Comparison of ENCODE assay signal across 27 cellular contexts in the genomic region with DNA sequence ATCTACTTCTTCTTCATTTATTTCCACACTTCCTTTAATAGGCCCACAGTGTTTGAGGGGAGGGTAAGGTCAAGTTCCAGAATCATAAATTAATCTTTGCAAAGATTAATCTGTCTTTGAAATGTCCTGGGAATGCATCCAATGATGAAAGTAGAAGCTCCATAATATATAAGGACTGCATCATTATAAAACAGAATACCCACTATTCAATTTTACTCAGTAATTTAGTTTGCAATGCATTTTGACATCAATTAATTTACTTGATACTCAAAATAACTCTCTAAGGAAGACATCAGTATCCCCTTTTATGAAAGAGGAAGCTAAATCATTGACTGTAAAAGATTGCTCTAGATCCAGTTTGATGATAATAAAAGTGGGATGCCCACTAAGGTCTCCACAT.
"Had no signal": no experiment of that assay in that cellular context is flagged by ENCODE, and none has a peak within 500 bp of the region (broad histone marks: within the 10 kb centered on the region; RNA-seq: fewer than 3 reads in every experiment).

No MANE protein-coding gene starts in this region.

- H3K9me3 ChIP-seq: stomach, suprapubic skin, testis, thoracic aorta, thyroid gland, tibial artery, tibial nerve, transverse colon, upper lobe of left lung, upper lobe of right lung, uterus, vagina had no signal

- DNase-seq: stimulated activated CD4-positive, alpha-beta T cell treated with anti-CD3 and anti-CD28 coated beads, Interleukin-2, amount 100 ng/mL, for 48 hours; stimulated activated CD4-positive, alpha-beta T cell treated with anti-CD3 and anti-CD28 coated beads, Interleukin-4, amount 100 ng/mL, for 1 hour; stimulated activated CD4-positive, alpha-beta T cell treated with anti-CD3 and anti-CD28 coated beads, Interleukin-4, amount 100 ng/mL, for 24 hours; stimulated activated CD4-positive, alpha-beta T cell treated with anti-CD3 and anti-CD28 coated beads, Interleukin-4, amount 100 ng/mL, for 4 hours; stimulated activated CD8-positive, alpha-beta memory T cell treated with anti-CD3 and anti-CD28 coated beads, Interleukin-4, amount 100 ng/mL, for 48 hours; stimulated activated naive B cell treated with anti-CD40 and anti-IgM and Interleukin-4, amounts not matched to agents 10 μg/mL and 1 μg/mL and 100 μg/mL, for 72 hours; stimulated activated naive CD4-positive, alpha-beta T cell; stimulated activated naive CD8-positive, alpha-beta T cell treated with anti-CD3 and anti-CD28 coated beads, Interleukin-15, amount 100 ng/mL, for 72 hours; stimulated activated naive CD8-positive, alpha-beta T cell treated with anti-CD3 and anti-CD28 coated beads, Interleukin-15, Interleukin-2, amounts not matched to agents 100 U/mL and 50 U/mL, for 24 hours; stomach; substantia nigra; testis; thyroid gland; tibial artery; transverse colon; trophoblast cell; upper lobe of left lung; upper lobe of right lung; uterus had no signal

- H3K9me3 Mint-ChIP-seq: stimulated activated memory B cell treated with anti-CD40 and anti-IgM and Interleukin-4, amounts not matched to agents 10 μg/mL and 1 μg/mL and 100 μg/mL, for 72 hours had no signal

- H3K4me3 ChIP-seq: stomach, suprapubic skin, testis, thoracic aorta, thyroid gland, tibial artery, tibial nerve, transverse colon, upper lobe of left lung, upper lobe of right lung, uterus, vagina had no signal

- H3K27me3 ChIP-seq: stomach, suprapubic skin, testis, thyroid gland, tibial artery, tibial nerve, transverse colon, upper lobe of left lung, upper lobe of right lung, uterus, vagina had no signal

- H3K4me1 ChIP-seq: suprapubic skin, testis, thyroid gland, tibial artery, tibial nerve, transverse colon, upper lobe of left lung, upper lobe of right lung, uterus, vagina had no signal

- H3K36me3 ChIP-seq: stomach, suprapubic skin, thoracic aorta, thyroid gland, tibial artery, tibial nerve, transverse colon, upper lobe of left lung, upper lobe of right lung, uterus, vagina had no signal

- H3K4me3 Mint-ChIP-seq: stimulated activated effector memory CD8-positive, alpha-beta T cell treated with anti-CD3 and anti-CD28 coated beads, Interleukin-12 subunit alpha, Interleukin-12 subunit beta, amount 100 ng/mL, for 72 hours; stimulated activated memory B cell treated with anti-CD40 and anti-IgM and Interleukin-4, amounts not matched to agents 10 μg/mL and 1 μg/mL and 100 μg/mL, for 72 hours; stimulated activated naive B cell treated with anti-CD40 and anti-IgM and Interleukin-4, amounts not matched to agents 10 μg/mL and 1 μg/mL and 100 μg/mL, for 72 hours; stimulated activated naive CD8-positive, alpha-beta T cell treated with anti-CD3 and anti-CD28 coated beads, Interleukin-15, amount 100 ng/mL, for 72 hours; stimulated activated naive CD8-positive, alpha-beta T cell treated with anti-CD3 and anti-CD28 coated beads, Interleukin-15, Interleukin-2, amounts not matched to agents 100 ng/mL and 50 ng/mL, for 24 hours; type B pancreatic cell had no signal

- H3K36me3 Mint-ChIP-seq: stimulated activated effector memory CD8-positive, alpha-beta T cell treated with anti-CD3 and anti-CD28 coated beads, Interleukin-12 subunit alpha, Interleukin-12 subunit beta, amount 100 ng/mL, for 72 hours; stimulated activated memory B cell treated with anti-CD40 and anti-IgM and Interleukin-4, amounts not matched to agents 10 μg/mL and 1 μg/mL and 100 μg/mL, for 72 hours; stimulated activated naive B cell treated with anti-CD40 and anti-IgM and Interleukin-4, amounts not matched to agents 10 μg/mL and 1 μg/mL and 100 μg/mL, for 72 hours; type B pancreatic cell had no signal

- H3K27me3 Mint-ChIP-seq: stimulated activated memory B cell treated with anti-CD40 and anti-IgM and Interleukin-4, amounts not matched to agents 10 μg/mL and 1 μg/mL and 100 μg/mL, for 72 hours; stimulated activated naive B cell treated with anti-CD40 and anti-IgM and Interleukin-4, amounts not matched to agents 10 μg/mL and 1 μg/mL and 100 μg/mL, for 72 hours; stimulated activated naive CD8-positive, alpha-beta T cell treated with anti-CD3 and anti-CD28 coated beads, Interleukin-15, amount 100 ng/mL, for 72 hours; stimulated activated naive CD8-positive, alpha-beta T cell treated with anti-CD3 and anti-CD28 coated beads, Interleukin-15, Interleukin-2, amounts not matched to agents 100 ng/mL and 50 ng/mL, for 24 hours had no signal

- ATAC-seq: stimulated activated effector memory CD8-positive, alpha-beta T cell treated with anti-CD3 and anti-CD28 coated beads, Interleukin-12 subunit alpha, Interleukin-12 subunit beta, amount 100 ng/mL, for 72 hours; stimulated activated memory B cell treated with anti-CD40 and anti-IgM and Interleukin-4, amounts not matched to agents 10 μg/mL and 1 μg/mL and 100 μg/mL, for 72 hours; stimulated activated naive B cell treated with anti-CD40 and anti-IgM and Interleukin-4, amounts not matched to agents 10 μg/mL and 1 μg/mL and 100 μg/mL, for 72 hours; stimulated activated naive CD8-positive, alpha-beta T cell treated with anti-CD3 and anti-CD28 coated beads, Interleukin-15, amount 100 ng/mL, for 72 hours; stimulated activated naive CD8-positive, alpha-beta T cell treated with anti-CD3 and anti-CD28 coated beads, Interleukin-15, Interleukin-2, amounts not matched to agents 100 U/mL and 50 U/mL, for 24 hours; upper lobe of right lung had no signal

- H3K27ac ChIP-seq: stomach, suprapubic skin, testis, thoracic aorta, thyroid gland, tibial artery, tibial nerve, transverse colon, upper lobe of left lung, upper lobe of right lung, uterus, vagina had no signal

- H3K27ac Mint-ChIP-seq: stimulated activated effector memory CD8-positive, alpha-beta T cell treated with anti-CD3 and anti-CD28 coated beads, Interleukin-12 subunit alpha, Interleukin-12 subunit beta, amount 100 ng/mL, for 72 hours; stimulated activated memory B cell treated with anti-CD40 and anti-IgM and Interleukin-4, amounts not matched to agents 10 μg/mL and 1 μg/mL and 100 μg/mL, for 72 hours; stimulated activated naive B cell treated with anti-CD40 and anti-IgM and Interleukin-4, amounts not matched to agents 10 μg/mL and 1 μg/mL and 100 μg/mL, for 72 hours; stimulated activated naive CD8-positive, alpha-beta T cell treated with anti-CD3 and anti-CD28 coated beads, Interleukin-15, amount 100 ng/mL, for 72 hours; stimulated activated naive CD8-positive, alpha-beta T cell treated with anti-CD3 and anti-CD28 coated beads, Interleukin-15, Interleukin-2, amounts not matched to agents 100 ng/mL and 50 ng/mL, for 24 hours; type B pancreatic cell had no signal

- H3K4me1 Mint-ChIP-seq: stimulated activated effector memory CD8-positive, alpha-beta T cell treated with anti-CD3 and anti-CD28 coated beads, Interleukin-12 subunit alpha, Interleukin-12 subunit beta, amount 100 ng/mL, for 72 hours; stimulated activated memory B cell treated with anti-CD40 and anti-IgM and Interleukin-4, amounts not matched to agents 10 μg/mL and 1 μg/mL and 100 μg/mL, for 72 hours; stimulated activated naive B cell treated with anti-CD40 and anti-IgM and Interleukin-4, amounts not matched to agents 10 μg/mL and 1 μg/mL and 100 μg/mL, for 72 hours; stimulated activated naive CD8-positive, alpha-beta T cell treated with anti-CD3 and anti-CD28 coated beads, Interleukin-15, amount 100 ng/mL, for 72 hours had no signal
